ENCODE assay signal across 11 cellular contexts in genomic region chr12:56715798-56716197, GRCh38. TPM values are rescaled to one million over a fixed set of nuclear protein-coding genes. Genes with fewer than 3 reads are reported as not detected.
A peak's percentile ranks its signal among the peaks of the same experiment; 100 is the strongest.
DNase-seq lines count a peak whose midpoint lies in the region; ATAC-seq and TF ChIP-seq lines count a peak whose summit lies in the region.
"Had no signal": no experiment of that assay in that cellular context is flagged by ENCODE, and none has a peak within 500 bp of the region (broad histone marks: within the 10 kb centered on the region; RNA-seq: fewer than 3 reads in every experiment).

No MANE protein-coding gene starts in this region.

- H3K27ac Mint-ChIP-seq in activated naive CD4-positive, alpha-beta T cell treated with anti-CD3 and anti-CD28 coated beads, Interleukin-2, amount 50 U/mL, for 24 hours, result peak overlapping the region; percentile 36
- peak overlapping the region; percentile 73 for H3K27ac Mint-ChIP-seq in activated CD8-positive, alpha-beta T cell treated with anti-CD3 and anti-CD28 coated beads for 36 hours

- CTCF ChIA-PET in activated CD8-positive, alpha-beta T cell treated with anti-CD3 and anti-CD28 coated beads for 36 hours (lab: Charles Lee), result interaction anchor here (1.5 kb wide), 1 partner anchor 27 kb away, joined by 3 read pairs; the partner anchor contains the start of gene PTGES3

- no peaks in the 10 kb centered on the region for H3K9me3 Mint-ChIP-seq in activated naive CD4-positive, alpha-beta T cell treated with anti-CD3 and anti-CD28 coated beads, Interleukin-2, amount 50 U/mL, for 24 hours
- H3K9me3 Mint-ChIP-seq in activated CD8-positive, alpha-beta T cell treated with anti-CD3 and anti-CD28 coated beads for 36 hours, result no peaks in the 10 kb centered on the region

- peak overlapping the region; percentile 5 for H3K4me3 Mint-ChIP-seq in activated naive CD4-positive, alpha-beta T cell treated with anti-CD3 and anti-CD28 coated beads, Interleukin-2, amount 50 U/mL, for 24 hours
- no peak overlapping the region for H3K4me3 Mint-ChIP-seq in activated CD8-positive, alpha-beta T cell treated with anti-CD3 and anti-CD28 coated beads for 36 hours

- POLR2A ChIA-PET in activated CD8-positive, alpha-beta T cell treated with anti-CD3 and anti-CD28 coated beads for 36 hours (lab: Charles Lee), result interaction anchor here (1.3 to 3.5 kb wide), 7 partner anchors 10 to 33 kb away, joined by 3 to 30 read pairs (median 5); partner anchors contain the start of genes NACA and PTGES3

- H3K4me1 Mint-ChIP-seq in activated naive CD4-positive, alpha-beta T cell treated with anti-CD3 and anti-CD28 coated beads, Interleukin-2, amount 50 U/mL, for 24 hours, result peaks cover 48% of the 10 kb centered on the region
- peaks cover 53% of the 10 kb centered on the region for H3K4me1 Mint-ChIP-seq in activated CD8-positive, alpha-beta T cell treated with anti-CD3 and anti-CD28 coated beads for 36 hours (ENCODE audit: low read depth)

- no peak for TF ChIP-seq CTCF in activated CD8-positive, alpha-beta T cell treated with anti-CD3 and anti-CD28 coated beads for 36 hours (IDR thresholded peaks at IDR 0.05)

- ATAC-seq in activated CD8-positive, alpha-beta T cell treated with anti-CD3 and anti-CD28 coated beads for 36 hours, result no peak
- ATAC-seq in HG03439 (IDR thresholded peaks at IDR 0.05; ENCODE audit: unreplicated experiment), result no peak
- ATAC-seq: lower lobe of right lung had no signal

- DNase-seq in activated naive CD4-positive, alpha-beta T cell treated with anti-CD3 and anti-CD28 coated beads, Interleukin-2, amount 50 U/mL, for 16 hours, result no peak
- no peak for DNase-seq in activated CD8-positive, alpha-beta T cell treated with anti-CD3 and anti-CD28 coated beads for 36 hours
- DNase-seq in mesenteric fat pad (ENCODE audit: low spot score) (peak; percentile 79), HCEC 1CT (no peak), NAMALWA (ENCODE audit: low spot score) (no peak), erythroblast (lab: John Stamatoyannopoulos, UW) (no peak)
- DNase-seq: anterior cingulate cortex, lower lobe of right lung, RPMI8226 had no signal

- TF ChIP-seq POLR2A in erythroblast (IDR thresholded peaks at IDR 0.05; ENCODE audit: low read length), result no peak

- intact Hi-C loops in activated CD8-positive, alpha-beta T cell treated with anti-CD3 and anti-CD28 coated beads for 36 hours (cut with micrococcal nuclease), result no loop called here

- peaks cover 46% of the 10 kb centered on the region for H3K36me3 Mint-ChIP-seq in activated naive CD4-positive, alpha-beta T cell treated with anti-CD3 and anti-CD28 coated beads, Interleukin-2, amount 50 U/mL, for 24 hours
- peaks cover 80% of the 10 kb centered on the region for H3K36me3 Mint-ChIP-seq in activated CD8-positive, alpha-beta T cell treated with anti-CD3 and anti-CD28 coated beads for 36 hours (ENCODE audit: low read depth)

- no peaks in the 10 kb centered on the region for H3K27me3 Mint-ChIP-seq in activated naive CD4-positive, alpha-beta T cell treated with anti-CD3 and anti-CD28 coated beads, Interleukin-2, amount 50 U/mL, for 24 hours
- H3K27me3 Mint-ChIP-seq in activated CD8-positive, alpha-beta T cell treated with anti-CD3 and anti-CD28 coated beads for 36 hours, result no peaks in the 10 kb centered on the region

RNA-seq across cellular contexts. Expression of gene NACA, which starts 9.3 kb away (rescaled TPM):
- 1,000 to 10,000 TPM; 1,203 to 1,221 TPM for total RNA-seq in activated CD8-positive, alpha-beta T cell treated with anti-CD3 and anti-CD28 coated beads for 36 hours
- 717 TPM for total RNA-seq in mesenteric fat pad

RNA-seq across cellular contexts. Expression of gene PTGES3, which starts 27.7 kb away (rescaled TPM):
- total RNA-seq in activated CD8-positive, alpha-beta T cell treated with anti-CD3 and anti-CD28 coated beads for 36 hours, result 100 to 1,000 TPM; 381 to 406 TPM
- 130 TPM for total RNA-seq in mesenteric fat pad

RNA-seq across cellular contexts. Expression of gene PRIM1, which starts 36.3 kb away (rescaled TPM):
- 10 to 100 TPM; 80.3 to 86.7 TPM for total RNA-seq in activated CD8-positive, alpha-beta T cell treated with anti-CD3 and anti-CD28 coated beads for 36 hours
- total RNA-seq in mesenteric fat pad, result 3.2 TPM

RNA-seq across cellular contexts. Expression of gene HSD17B6, which starts 47.3 kb away (rescaled TPM):
- 1 to 10 TPM in 1 of 2 experiments, under 1 TPM in 1; 0.81 to 1.8 TPM for total RNA-seq in activated CD8-positive, alpha-beta T cell treated with anti-CD3 and anti-CD28 coated beads for 36 hours
- 0.74 TPM for total RNA-seq in mesenteric fat pad

Comparison
In these comparisons a context has a peak if more than half of its experiments do, and no peak if none do; other contexts are left out.
1. RNA of gene PRIM1, which starts 36.3 kb away (total RNA-seq): 80.3 to 86.7 TPM in activated CD8-positive, alpha-beta T cell treated with anti-CD3 and anti-CD28 coated beads for 36 hours; 3.2 TPM in mesenteric fat pad (single experiment); every median in the first group is over 10 times any median in the second.